1 cellular context compared by ENCODE assay signal in the genomic region with DNA sequence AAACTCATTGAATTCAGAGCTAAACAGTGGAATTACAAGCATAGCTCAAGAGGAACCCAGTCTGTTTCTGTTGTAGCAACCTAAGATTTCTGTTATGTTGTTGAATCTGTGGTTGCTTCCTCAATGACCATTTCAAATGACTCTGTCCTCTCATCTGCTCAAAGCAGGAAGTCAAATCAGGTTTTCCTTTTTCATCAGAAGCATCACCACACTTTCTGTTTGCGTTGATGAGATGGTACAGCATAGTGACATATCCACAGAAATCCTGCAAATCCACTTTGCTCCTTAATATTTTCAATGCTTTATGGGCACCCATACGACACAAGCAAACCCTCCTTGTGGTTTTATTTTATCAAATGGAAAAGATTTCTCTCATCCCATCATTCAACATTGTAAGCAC.
TF ChIP-seq lines count a peak whose summit lies in the region.

No MANE protein-coding gene starts in this region.

TF ChIP-seq in HepG2, 621 proteins besides CTCF, POLR2A, EP300 and RAD21:
- no peak for TF ChIP-seq NR2F6 (IDR thresholded peaks at IDR 0.05)
- no peak for TF ChIP-seq NR2F6 (CRISPR knock-in tag; IDR thresholded peaks at IDR 0.05)
- TF ChIP-seq ZNF549 (CRISPR knock-in tag; IDR thresholded peaks at IDR 0.05) = no peak
- TF ChIP-seq, protein P1, sequence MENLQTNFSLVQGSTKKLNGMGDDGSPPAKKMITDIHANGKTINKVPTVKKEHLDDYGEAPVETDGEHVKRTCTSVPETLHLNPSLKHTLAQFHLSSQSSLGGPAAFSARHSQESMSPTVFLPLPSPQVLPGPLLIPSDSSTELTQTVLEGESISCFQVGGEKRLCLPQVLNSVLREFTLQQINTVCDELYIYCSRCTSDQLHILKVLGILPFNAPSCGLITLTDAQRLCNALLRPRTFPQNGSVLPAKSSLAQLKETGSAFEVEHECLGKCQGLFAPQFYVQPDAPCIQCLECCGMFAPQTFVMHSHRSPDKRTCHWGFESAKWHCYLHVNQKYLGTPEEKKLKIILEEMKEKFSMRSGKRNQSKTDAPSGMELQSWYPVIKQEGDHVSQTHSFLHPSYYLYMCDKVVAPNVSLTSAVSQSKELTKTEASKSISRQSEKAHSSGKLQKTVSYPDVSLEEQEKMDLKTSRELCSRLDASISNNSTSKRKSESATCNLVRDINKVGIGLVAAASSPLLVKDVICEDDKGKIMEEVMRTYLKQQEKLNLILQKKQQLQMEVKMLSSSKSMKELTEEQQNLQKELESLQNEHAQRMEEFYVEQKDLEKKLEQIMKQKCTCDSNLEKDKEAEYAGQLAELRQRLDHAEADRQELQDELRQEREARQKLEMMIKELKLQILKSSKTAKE (CRISPR knock-in tag; IDR thresholded peaks at IDR 0.05; ENCODE audit: borderline replicate concordance) = no peak
- TF ChIP-seq ZNF878 (CRISPR knock-in tag; IDR thresholded peaks at IDR 0.05) = no peak
- no peak for TF ChIP-seq MBNL3 (CRISPR knock-in tag; conservative IDR thresholded peaks at IDR 0.05)
- TF ChIP-seq DNMT1 (CRISPR knock-in tag; IDR thresholded peaks at IDR 0.05) = no peak
- TF ChIP-seq GLI4 (CRISPR knock-in tag; IDR thresholded peaks at IDR 0.05; ENCODE audit: borderline replicate concordance) = no peak
- TF ChIP-seq, protein P2, sequence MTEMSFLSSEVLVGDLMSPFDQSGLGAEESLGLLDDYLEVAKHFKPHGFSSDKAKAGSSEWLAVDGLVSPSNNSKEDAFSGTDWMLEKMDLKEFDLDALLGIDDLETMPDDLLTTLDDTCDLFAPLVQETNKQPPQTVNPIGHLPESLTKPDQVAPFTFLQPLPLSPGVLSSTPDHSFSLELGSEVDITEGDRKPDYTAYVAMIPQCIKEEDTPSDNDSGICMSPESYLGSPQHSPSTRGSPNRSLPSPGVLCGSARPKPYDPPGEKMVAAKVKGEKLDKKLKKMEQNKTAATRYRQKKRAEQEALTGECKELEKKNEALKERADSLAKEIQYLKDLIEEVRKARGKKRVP (CRISPR knock-in tag; IDR thresholded peaks at IDR 0.05) = no peak
- TF ChIP-seq, protein P3, sequence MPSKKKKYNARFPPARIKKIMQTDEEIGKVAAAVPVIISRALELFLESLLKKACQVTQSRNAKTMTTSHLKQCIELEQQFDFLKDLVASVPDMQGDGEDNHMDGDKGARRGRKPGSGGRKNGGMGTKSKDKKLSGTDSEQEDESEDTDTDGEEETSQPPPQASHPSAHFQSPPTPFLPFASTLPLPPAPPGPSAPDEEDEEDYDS (CRISPR knock-in tag; IDR thresholded peaks at IDR 0.05) = no peak
- no peak for TF ChIP-seq MED13 (CRISPR knock-in tag; IDR thresholded peaks at IDR 0.05)
- TF ChIP-seq, protein P4, sequence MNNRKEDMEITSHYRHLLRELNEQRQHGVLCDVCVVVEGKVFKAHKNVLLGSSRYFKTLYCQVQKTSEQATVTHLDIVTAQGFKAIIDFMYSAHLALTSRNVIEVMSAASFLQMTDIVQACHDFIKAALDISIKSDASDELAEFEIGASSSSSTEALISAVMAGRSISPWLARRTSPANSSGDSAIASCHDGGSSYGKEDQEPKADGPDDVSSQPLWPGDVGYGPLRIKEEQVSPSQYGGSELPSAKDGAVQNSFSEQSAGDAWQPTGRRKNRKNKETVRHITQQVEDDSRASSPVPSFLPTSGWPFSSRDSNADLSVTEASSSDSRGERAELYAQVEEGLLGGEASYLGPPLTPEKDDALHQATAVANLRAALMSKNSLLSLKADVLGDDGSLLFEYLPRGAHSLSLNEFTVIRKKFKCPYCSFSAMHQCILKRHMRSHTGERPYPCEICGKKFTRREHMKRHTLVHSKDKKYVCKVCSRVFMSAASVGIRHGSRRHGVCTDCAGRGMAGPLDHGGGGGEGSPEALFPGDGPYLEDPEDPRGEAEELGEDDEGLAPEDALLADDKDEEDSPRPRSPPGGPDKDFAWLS (CRISPR knock-in tag; IDR thresholded peaks at IDR 0.05; ENCODE audit: borderline replicate concordance) = no peak
- no peak for TF ChIP-seq ZSCAN22 (CRISPR knock-in tag; IDR thresholded peaks at IDR 0.05)
- no peak for TF ChIP-seq U2AF1 (optimal IDR thresholded peaks at IDR 0.05; ENCODE audit: low read depth, low read length)
- no peak for TF ChIP-seq ZKSCAN8 (CRISPR knock-in tag; IDR thresholded peaks at IDR 0.05; ENCODE audit: borderline replicate concordance)
